Comparison of ENCODE assay signal across 8 cellular contexts in genomic region chr10:100303724-100304319, GRCh38. TPM values are rescaled to one million over a fixed set of nuclear protein-coding genes. Genes with fewer than 3 reads are reported as not detected.
DNase-seq lines count a peak whose midpoint lies in the region; ATAC-seq, FAIRE-seq and TF ChIP-seq lines count a peak whose summit lies in the region.

No MANE protein-coding gene starts in this region.

- peak; percentile 64 for DNase-seq in AG08395 (ENCODE audit: low spot score)
- no peak for DNase-seq in GM18507 (ENCODE audit: extremely low spot score, insufficient read length, low read depth)
- DNase-seq in epithelial cell of proximal tubule (ENCODE audit: low read depth), result no peak
- DNase-seq in psoas muscle, result no peak
- no peak for DNase-seq in SHP77 treated with DMSO at 0.1 percent for 48 hours (lab: John Stamatoyannopoulos, UW)
- no peak for DNase-seq in stimulated activated CD4-positive, alpha-beta T cell treated with anti-CD3 and anti-CD28 coated beads, Interleukin-2, amount 100 ng/mL, for 24 hours
- DNase-seq in putamen (ENCODE audit: low spot score), result no peak

- H3F3A ChIP-seq in OCI-LY1 (ENCODE audit: insufficient read depth, low read length), result no peaks in the 10 kb centered on the region

- H3K9me2 ChIP-seq in OCI-LY1 (ENCODE audit: low read depth, low read length), result no peaks in the 10 kb centered on the region

- no peaks in the 10 kb centered on the region for H3K79me2 ChIP-seq in OCI-LY1 (ENCODE audit: insufficient read depth, low read length)

- TF ChIP-seq CTCF in OCI-LY1 (IDR thresholded peaks at IDR 0.05; ENCODE audit: low read length) (peak; percentile 45), epithelial cell of proximal tubule (conservative IDR thresholded peaks at IDR 0.05; ENCODE audit: low read depth, low read length) (peak; percentile 73), psoas muscle (IDR thresholded peaks at IDR 0.05) (peak; percentile 56)

- intact Hi-C loops in psoas muscle (cut with DNase I), result loop anchor here in 1 of 2 donors (10.0 kb wide), 1 partner anchor 211 kb away; the partner anchor contains the start of gene SEC31B

- ATAC-seq in psoas muscle, result peak in 2 of 4 donors; percentile 34 to 69

- WGBS in psoas muscle, 3 donors, result 26 to 31% (median 27%) methylated on average over 7 of the region's 7 CpGs

- H3K36me3 ChIP-seq in OCI-LY1 (ENCODE audit: insufficient read depth, low read length), result no peaks in the 10 kb centered on the region
- H3K36me3 ChIP-seq in psoas muscle (ENCODE audit: insufficient read depth in 1 of 2, low read depth in 1 of 2), result no peaks in the 10 kb centered on the region

- H3K9ac ChIP-seq in OCI-LY1 (ENCODE audit: low read length), result no peak overlapping the region

- H3K27ac ChIP-seq in OCI-LY1 (ENCODE audit: low read depth, low read length, poor library complexity, severe bottlenecking) (no peak overlapping the region), psoas muscle (no peak overlapping the region)

- no peak overlapping the region for H3K4me2 ChIP-seq in OCI-LY1 (ENCODE audit: low read length)

- H3K9me3 ChIP-seq in OCI-LY1 (ENCODE audit: low read length), result no peaks in the 10 kb centered on the region
- H3K9me3 ChIP-seq in psoas muscle, result no peaks in the 10 kb centered on the region

- H2AFZ ChIP-seq in OCI-LY1 (ENCODE audit: low read length), result no peak overlapping the region

- no peaks in the 10 kb centered on the region for H3K4me1 ChIP-seq in OCI-LY1 (ENCODE audit: insufficient read depth, low read length, severe bottlenecking)
- H3K4me1 ChIP-seq in psoas muscle, result no peaks in the 10 kb centered on the region

- no peaks in the 10 kb centered on the region for H4K20me1 ChIP-seq in OCI-LY1 (ENCODE audit: insufficient read depth, low read length)

- peak; percentile 72 for FAIRE-seq in GM18507 (lab: Jason Lieb, UNC)

- no peaks in the 10 kb centered on the region for H3K27me3 ChIP-seq in OCI-LY1 (ENCODE audit: insufficient read depth, low read length)
- peaks cover 0 to 18% (median 5%) of the 10 kb centered on the region in 3 donors for H3K27me3 ChIP-seq in psoas muscle (ENCODE audit: insufficient read depth in 3 of 3, low read length in 2 of 3)

- H3K4me3 ChIP-seq in OCI-LY1 (ENCODE audit: low read depth, low read length, poor library complexity, severe bottlenecking) (no peak overlapping the region), epithelial cell of proximal tubule (ENCODE audit: low read depth, low read length) (no peak overlapping the region), psoas muscle (no peak overlapping the region)

RNA-seq across cellular contexts. Expression of gene BLOC1S2, which starts 17.3 kb away (rescaled TPM):
- total RNA-seq in epithelial cell of proximal tubule (34.7 and 38.4 TPM in 2 replicates), psoas muscle (10 to 100 TPM; 36.5 to 89.0 (median 64.4) TPM)
- 100 to 1,000 TPM in 1 of 3 donors, 10 to 100 TPM in 2; 81.2 to 318 (median 89.6) TPM for polyA plus RNA-seq in psoas muscle

RNA-seq across cellular contexts. Expression of gene PKD2L1, which starts 26.2 kb away (rescaled TPM):
- total RNA-seq in epithelial cell of proximal tubule, result not detected in 2 replicates
- total RNA-seq in psoas muscle, result not detected
- polyA plus RNA-seq in psoas muscle, result not detected

RNA-seq across cellular contexts. Expression of gene CWF19L1, which starts 36.4 kb away (rescaled TPM):
- 27.7 and 43.6 TPM in 2 replicates for total RNA-seq in epithelial cell of proximal tubule
- total RNA-seq in psoas muscle, result 10 to 100 TPM in 2 of 4 donors, 1 to 10 TPM in 2; 9.5 to 16.0 (median 12.7) TPM
- polyA plus RNA-seq in psoas muscle, result 10 to 100 TPM; 10.6 to 24.6 (median 13.5) TPM

RNA-seq across cellular contexts. Expression of gene SCD, which starts 43.2 kb away (rescaled TPM):
- total RNA-seq in epithelial cell of proximal tubule, result 113 and 303 TPM in 2 replicates
- 10 to 100 TPM in 3 of 4 donors, 1 to 10 TPM in 1; 2.3 to 18.4 (median 12.8) TPM for total RNA-seq in psoas muscle
- polyA plus RNA-seq in psoas muscle, result 1 to 10 TPM; 1.1 to 9.5 (median 2.1) TPM
